In genomic region chr14:59055439-59056045, GRCh38 we compare ENCODE assay signal across 8 cellular contexts.
A peak's percentile ranks its signal among the peaks of the same experiment; 100 is the strongest.
DNase-seq lines count a peak whose midpoint lies in the region; ATAC-seq and TF ChIP-seq lines count a peak whose summit lies in the region.

No MANE protein-coding gene starts in this region.

- DNase-seq in DMS153 (lab: John Stamatoyannopoulos, UW) (peak; percentile 23), HT1080 (ENCODE audit: low read depth) (peak; percentile 31), PC-3 (peak; percentile 92), cardiac fibroblast (ENCODE audit: low read depth in 2 of 2) (peak; percentile 73 to 74), left lobe of liver (ENCODE audit: low spot score) (no peak), transverse colon (peak; percentile 17), WERI-Rb-1 (no peak)

- no peak for TF ChIP-seq EP300 in transverse colon (IDR thresholded peaks at IDR 0.05; ENCODE audit: low read depth)

- no peaks in the 10 kb centered on the region for H3K36me3 ChIP-seq in PC-3 (ENCODE audit: low read depth, low read length)
- H3K36me3 ChIP-seq in transverse colon = no peaks in the 10 kb centered on the region
- no peaks in the 10 kb centered on the region for H3K36me3 ChIP-seq in WERI-Rb-1

- no TSS peak for BruUV-seq in PC-3 (replicated peaks; lab: Mats Ljungman, UMichigan)

- no peaks in the 10 kb centered on the region for H3F3A ChIP-seq in PC-3 (ENCODE audit: low read length, unreplicated experiment)

- TF ChIP-seq CTCF in PC-3 (conservative IDR thresholded peaks at IDR 0.05; ENCODE audit: low read depth, low read length) = peak; percentile 100
- peak; percentile 84 for TF ChIP-seq CTCF in cardiac fibroblast (IDR thresholded peaks at IDR 0.05; ENCODE audit: low read depth, low read length)
- peak; percentile 63 to 75 (median 67) for TF ChIP-seq CTCF in transverse colon (IDR thresholded peaks at IDR 0.05)
- no peak for TF ChIP-seq CTCF in WERI-Rb-1 (IDR thresholded peaks at IDR 0.05; ENCODE audit: low read depth, low read length)

- H3K4me3 ChIP-seq in PC-3 (ENCODE audit: low read length) (no peak overlapping the region), cardiac fibroblast (replicated peaks in 1 of 2; ENCODE audit: low read depth in 2 of 2, low read length in 2 of 2) (no peak overlapping the region), transverse colon (no peak overlapping the region), WERI-Rb-1 (ENCODE audit: low read depth, low read length) (no peak overlapping the region)

- peak; percentile 79 for ATAC-seq in GM19328 (IDR thresholded peaks at IDR 0.05; ENCODE audit: unreplicated experiment)
- peak; percentile 99 for ATAC-seq in PC-3
- ATAC-seq in left lobe of liver = peak; percentile 91

- H3K79me2 ChIP-seq in PC-3 (ENCODE audit: low read length) = no peaks in the 10 kb centered on the region

- H3K9me2 ChIP-seq in PC-3 (replicated peaks; ENCODE audit: low read length) = no peaks in the 10 kb centered on the region

- CTCF ChIA-PET in PC-3 (lab: Charles Lee) = interaction anchor here (0.5 to 1.2 kb wide), 5 partner anchors 27 to 558 kb away, joined by 3 to 6 read pairs (median 4); no protein-coding TSS in a partner anchor

- H3K9me3 ChIP-seq in PC-3 (ENCODE audit: low read length) = no peaks in the 10 kb centered on the region
- no peaks in the 10 kb centered on the region for H3K9me3 ChIP-seq in transverse colon
- no peaks in the 10 kb centered on the region for H3K9me3 ChIP-seq in WERI-Rb-1 (ENCODE audit: severe bottlenecking)

- H3K4me2 ChIP-seq in PC-3 (ENCODE audit: low read length) = no peak overlapping the region

- H2AFZ ChIP-seq in PC-3 (ENCODE audit: low read length) = no peak overlapping the region

- POLR2A ChIA-PET in PC-3 (lab: Charles Lee; ENCODE audit: unreplicated experiment) = no interaction called here

- in situ Hi-C loops in transverse colon (cut with MboI; ENCODE audit: low pct_ligation_motif_present in 1 of 4, low pct_unique_long_range_greater_than_20kb in 1 of 4, low sequenced_read_pairs in 3 of 4) = loop anchor here in 2 of 4 donors (10.0 to 25.0 kb wide), 2 partner anchors 551 to 568 kb away; no protein-coding TSS in a partner anchor

- intact Hi-C loops in PC-3 (cut with micrococcal nuclease) = loop anchor here (1.0 kb wide), 4 partner anchors 27 to 554 kb away; no protein-coding TSS in a partner anchor
- intact Hi-C loops in transverse colon (cut with DNase I; ENCODE audit: low total_unique reads) = loop anchor here (2.0 kb wide), 1 partner anchor 555 kb away; no protein-coding TSS in a partner anchor

- TF ChIP-seq POLR2A in transverse colon (IDR thresholded peaks at IDR 0.05) = no peak

- H3K27ac ChIP-seq in PC-3 (ENCODE audit: low read length) (no peak overlapping the region), transverse colon (no peak overlapping the region), WERI-Rb-1 (no peak overlapping the region)

- no peaks in the 10 kb centered on the region for H4K20me1 ChIP-seq in PC-3 (ENCODE audit: low read length)

- H3K27me3 ChIP-seq in PC-3 (ENCODE audit: low read length) = peaks cover 20% of the 10 kb centered on the region
- H3K27me3 ChIP-seq in transverse colon = no peaks in the 10 kb centered on the region
- no peaks in the 10 kb centered on the region for H3K27me3 ChIP-seq in WERI-Rb-1 (ENCODE audit: insufficient read depth, low read depth, severe bottlenecking)

- H3K4me1 ChIP-seq in PC-3 (ENCODE audit: insufficient read depth, low read length) (no peaks in the 10 kb centered on the region), transverse colon (no peaks in the 10 kb centered on the region)

- H3K9ac ChIP-seq in PC-3 (ENCODE audit: low read length) = no peak overlapping the region

Comparison
In these comparisons a context has a peak if more than half of its experiments do, and no peak if none do; other contexts are left out.
1. DNase-seq: peak in DMS153 (single experiment), HT1080 (single experiment), PC-3 (single experiment), cardiac fibroblast (2 of 2) and transverse colon (single experiment); none in left lobe of liver (single experiment) and WERI-Rb-1 (single experiment).
2. Peak in every context shown above with its lines, with median percentiles within 50 percentile points of each other: ATAC-seq.